ENCODE assay signal across 1 cellular context in the genomic region with DNA sequence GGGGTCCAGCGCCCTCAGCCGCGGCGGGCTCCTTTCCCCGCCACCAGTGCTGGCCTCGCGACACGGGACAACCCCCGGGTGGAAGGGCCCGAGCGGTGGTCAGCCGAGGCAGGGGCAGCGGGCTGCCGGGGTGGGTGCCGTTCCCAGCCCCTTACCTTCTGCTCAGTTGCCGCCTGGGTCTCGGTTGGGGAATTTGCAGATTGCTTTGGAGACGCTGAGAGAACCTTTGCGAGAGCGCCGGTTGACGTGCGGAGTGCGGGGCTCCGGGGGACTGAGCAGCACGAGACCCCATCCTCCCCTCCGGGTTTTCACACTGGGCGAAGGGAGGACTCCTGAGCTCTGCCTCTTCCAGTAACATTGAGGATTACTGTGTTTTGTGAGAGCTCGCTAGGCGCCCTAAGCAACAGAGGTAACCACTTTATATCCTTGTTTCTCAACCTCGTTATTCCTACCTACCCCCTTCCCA.
TF ChIP-seq lines count a peak whose summit lies in the region.

No MANE protein-coding gene starts in this region.

TF ChIP-seq in HepG2, 621 proteins besides CTCF, POLR2A, EP300 and RAD21 (continued from another document):
- TF ChIP-seq, protein P1, sequence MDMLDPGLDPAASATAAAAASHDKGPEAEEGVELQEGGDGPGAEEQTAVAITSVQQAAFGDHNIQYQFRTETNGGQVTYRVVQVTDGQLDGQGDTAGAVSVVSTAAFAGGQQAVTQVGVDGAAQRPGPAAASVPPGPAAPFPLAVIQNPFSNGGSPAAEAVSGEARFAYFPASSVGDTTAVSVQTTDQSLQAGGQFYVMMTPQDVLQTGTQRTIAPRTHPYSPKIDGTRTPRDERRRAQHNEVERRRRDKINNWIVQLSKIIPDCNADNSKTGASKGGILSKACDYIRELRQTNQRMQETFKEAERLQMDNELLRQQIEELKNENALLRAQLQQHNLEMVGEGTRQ (IDR thresholded peaks at IDR 0.05; ENCODE audit: low read depth, low read length): no peak
- TF ChIP-seq, protein P1 (CRISPR knock-in tag; IDR thresholded peaks at IDR 0.05; ENCODE audit: borderline replicate concordance): peak; percentile 83; the same call in 1 of the 2 replicates
- TF ChIP-seq RELA (CRISPR knock-in tag; IDR thresholded peaks at IDR 0.05) (peak; percentile 10; the same call in 1 of the 2 replicates), ZSCAN31 (CRISPR knock-in tag; IDR thresholded peaks at IDR 0.05; ENCODE audit: low read depth) (0 out of 2 replicates have a peak, but pooled peaks have one; percentile 7), SETDB1 (CRISPR knock-in tag; IDR thresholded peaks at IDR 0.05; ENCODE audit: borderline replicate concordance) (no peak), ZNF430 (CRISPR knock-in tag; IDR thresholded peaks at IDR 0.05) (0 out of 2 replicates have a peak, but pooled peaks have one; percentile 27), CERS6 (CRISPR knock-in tag; IDR thresholded peaks at IDR 0.05) (peak; percentile 70; the same call in 1 of the 2 replicates), ZFY (CRISPR knock-in tag; IDR thresholded peaks at IDR 0.05) (peak; percentile 32; the same call in 1 of the 2 replicates), HDAC1 (CRISPR knock-in tag; IDR thresholded peaks at IDR 0.05) (peak; percentile 29; the same call in 1 of the 2 replicates), MTF1 (CRISPR knock-in tag; IDR thresholded peaks at IDR 0.05) (0 out of 2 replicates have a peak, but pooled peaks have one; percentile 29), ZSCAN12 (CRISPR knock-in tag; IDR thresholded peaks at IDR 0.05) (peak; percentile 68; the same call in 1 of the 2 replicates), ZNF75D (CRISPR knock-in tag; IDR thresholded peaks at IDR 0.05; ENCODE audit: borderline replicate concordance) (0 out of 2 replicates have a peak, but pooled peaks have one; percentile 13), RBM22 (optimal IDR thresholded peaks at IDR 0.05; ENCODE audit: low read length) (no peak), ZNF749 (CRISPR knock-in tag; IDR thresholded peaks at IDR 0.05; ENCODE audit: borderline replicate concordance) (0 out of 2 replicates have a peak, but pooled peaks have one; percentile 8), HOXD1 (CRISPR knock-in tag; IDR thresholded peaks at IDR 0.05) (0 out of 2 replicates have a peak, but pooled peaks have one; percentile 3), SATB2 (CRISPR knock-in tag; IDR thresholded peaks at IDR 0.05) (0 out of 2 replicates have a peak, but pooled peaks have one; percentile 13), BCL3 (CRISPR knock-in tag; IDR thresholded peaks at IDR 0.05) (no peak), ZNF704 (CRISPR knock-in tag; IDR thresholded peaks at IDR 0.05; ENCODE audit: borderline replicate concordance) (0 out of 2 replicates have a peak, but pooled peaks have one; percentile 57), KAT8 (CRISPR knock-in tag; IDR thresholded peaks at IDR 0.05) (0 out of 2 replicates have a peak, but pooled peaks have one; percentile 12)
- TF ChIP-seq, protein P2, sequence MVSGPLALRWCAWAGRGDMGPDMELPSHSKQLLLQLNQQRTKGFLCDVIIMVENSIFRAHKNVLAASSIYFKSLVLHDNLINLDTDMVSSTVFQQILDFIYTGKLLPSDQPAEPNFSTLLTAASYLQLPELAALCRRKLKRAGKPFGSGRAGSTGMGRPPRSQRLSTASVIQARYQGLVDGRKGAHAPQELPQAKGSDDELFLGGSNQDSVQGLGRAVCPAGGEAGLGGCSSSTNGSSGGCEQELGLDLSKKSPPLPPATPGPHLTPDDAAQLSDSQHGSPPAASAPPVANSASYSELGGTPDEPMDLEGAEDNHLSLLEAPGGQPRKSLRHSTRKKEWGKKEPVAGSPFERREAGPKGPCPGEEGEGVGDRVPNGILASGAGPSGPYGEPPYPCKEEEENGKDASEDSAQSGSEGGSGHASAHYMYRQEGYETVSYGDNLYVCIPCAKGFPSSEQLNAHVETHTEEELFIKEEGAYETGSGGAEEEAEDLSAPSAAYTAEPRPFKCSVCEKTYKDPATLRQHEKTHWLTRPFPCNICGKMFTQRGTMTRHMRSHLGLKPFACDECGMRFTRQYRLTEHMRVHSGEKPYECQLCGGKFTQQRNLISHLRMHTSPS (CRISPR knock-in tag; IDR thresholded peaks at IDR 0.05; ENCODE audit: low read depth): peak; percentile 38; the same call in 1 of the 2 replicates
- TF ChIP-seq, protein P3, sequence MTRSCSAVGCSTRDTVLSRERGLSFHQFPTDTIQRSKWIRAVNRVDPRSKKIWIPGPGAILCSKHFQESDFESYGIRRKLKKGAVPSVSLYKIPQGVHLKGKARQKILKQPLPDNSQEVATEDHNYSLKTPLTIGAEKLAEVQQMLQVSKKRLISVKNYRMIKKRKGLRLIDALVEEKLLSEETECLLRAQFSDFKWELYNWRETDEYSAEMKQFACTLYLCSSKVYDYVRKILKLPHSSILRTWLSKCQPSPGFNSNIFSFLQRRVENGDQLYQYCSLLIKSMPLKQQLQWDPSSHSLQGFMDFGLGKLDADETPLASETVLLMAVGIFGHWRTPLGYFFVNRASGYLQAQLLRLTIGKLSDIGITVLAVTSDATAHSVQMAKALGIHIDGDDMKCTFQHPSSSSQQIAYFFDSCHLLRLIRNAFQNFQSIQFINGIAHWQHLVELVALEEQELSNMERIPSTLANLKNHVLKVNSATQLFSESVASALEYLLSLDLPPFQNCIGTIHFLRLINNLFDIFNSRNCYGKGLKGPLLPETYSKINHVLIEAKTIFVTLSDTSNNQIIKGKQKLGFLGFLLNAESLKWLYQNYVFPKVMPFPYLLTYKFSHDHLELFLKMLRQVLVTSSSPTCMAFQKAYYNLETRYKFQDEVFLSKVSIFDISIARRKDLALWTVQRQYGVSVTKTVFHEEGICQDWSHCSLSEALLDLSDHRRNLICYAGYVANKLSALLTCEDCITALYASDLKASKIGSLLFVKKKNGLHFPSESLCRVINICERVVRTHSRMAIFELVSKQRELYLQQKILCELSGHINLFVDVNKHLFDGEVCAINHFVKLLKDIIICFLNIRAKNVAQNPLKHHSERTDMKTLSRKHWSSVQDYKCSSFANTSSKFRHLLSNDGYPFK (CRISPR knock-in tag; IDR thresholded peaks at IDR 0.05; ENCODE audit: borderline replicate concordance): 0 out of 2 replicates have a peak, but pooled peaks have one; percentile 3
- TF ChIP-seq, protein P4, sequence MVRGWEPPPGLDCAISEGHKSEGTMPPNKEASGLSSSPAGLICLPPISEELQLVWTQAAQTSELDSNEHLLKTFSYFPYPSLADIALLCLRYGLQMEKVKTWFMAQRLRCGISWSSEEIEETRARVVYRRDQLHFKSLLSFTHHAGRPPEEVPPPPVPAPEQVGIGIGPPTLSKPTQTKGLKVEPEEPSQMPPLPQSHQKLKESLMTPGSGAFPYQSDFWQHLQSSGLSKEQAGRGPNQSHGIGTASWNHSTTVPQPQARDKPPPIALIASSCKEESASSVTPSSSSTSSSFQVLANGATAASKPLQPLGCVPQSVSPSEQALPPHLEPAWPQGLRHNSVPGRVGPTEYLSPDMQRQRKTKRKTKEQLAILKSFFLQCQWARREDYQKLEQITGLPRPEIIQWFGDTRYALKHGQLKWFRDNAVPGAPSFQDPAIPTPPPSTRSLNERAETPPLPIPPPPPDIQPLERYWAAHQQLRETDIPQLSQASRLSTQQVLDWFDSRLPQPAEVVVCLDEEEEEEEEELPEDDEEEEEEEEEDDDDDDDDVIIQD (CRISPR knock-in tag; IDR thresholded peaks at IDR 0.05; ENCODE audit: low read depth): no peak
